18 cellular contexts compared by ENCODE assay signal in genomic region chr22:49331878-49332277, GRCh38.
DNase-seq lines count a peak whose midpoint lies in the region; ATAC-seq and TF ChIP-seq lines count a peak whose summit lies in the region.
"Had no signal": no experiment of that assay in that cellular context is flagged by ENCODE, and none has a peak within 500 bp of the region (broad histone marks: within the 10 kb centered on the region; RNA-seq: fewer than 3 reads in every experiment).

No MANE protein-coding gene starts in this region.

- 80 to 84% methylated on average over 10 of the region's 10 CpGs for WGBS in heart right ventricle, 2 donors

- no peak overlapping the region for H3K4me3 Mint-ChIP-seq in activated CD4-positive, alpha-beta memory T cell treated with anti-CD3 and anti-CD28 coated beads, Interleukin-2, amount 10 ng/mL, durations not matched to agents 7 days and 5 days
- H3K4me3 Mint-ChIP-seq in activated CD4-positive, alpha-beta memory T cell treated with anti-CD3 and anti-CD28 coated beads for 36 hours = no peak overlapping the region
- H3K4me3 Mint-ChIP-seq in osteocyte (ENCODE audit: unreplicated experiment) = no peak overlapping the region
- H3K4me3 Mint-ChIP-seq: CD8-positive, alpha-beta memory T cell; H9 had no signal

- ATAC-seq in upper lobe of right lung (no peak), heart right ventricle (no peak)

- H3K27ac ChIP-seq in upper lobe of right lung = no peak overlapping the region
- no peak overlapping the region for H3K27ac ChIP-seq in heart right ventricle
- H3K27ac ChIP-seq: 22Rv1, BLaER1 had no signal

- H3K9me3 ChIP-seq in upper lobe of right lung = no peaks in the 10 kb centered on the region
- peaks cover 0 to 19% (median 6%) of the 10 kb centered on the region in 11 donors for H3K9me3 ChIP-seq in heart right ventricle

- H3K4me1 Mint-ChIP-seq in activated CD4-positive, alpha-beta memory T cell treated with anti-CD3 and anti-CD28 coated beads, Interleukin-2, amount 10 ng/mL, durations not matched to agents 7 days and 5 days = no peaks in the 10 kb centered on the region
- H3K4me1 Mint-ChIP-seq in activated CD4-positive, alpha-beta memory T cell treated with anti-CD3 and anti-CD28 coated beads for 36 hours (ENCODE audit: low read depth) = no peaks in the 10 kb centered on the region
- no peaks in the 10 kb centered on the region for H3K4me1 Mint-ChIP-seq in osteocyte (ENCODE audit: unreplicated experiment)
- H3K4me1 Mint-ChIP-seq: CD8-positive, alpha-beta memory T cell had no signal

- no peaks in the 10 kb centered on the region for H3K27me3 Mint-ChIP-seq in activated CD4-positive, alpha-beta memory T cell treated with anti-CD3 and anti-CD28 coated beads, Interleukin-2, amount 10 ng/mL, durations not matched to agents 7 days and 5 days
- peaks cover 5% of the 10 kb centered on the region for H3K27me3 Mint-ChIP-seq in activated CD4-positive, alpha-beta memory T cell treated with anti-CD3 and anti-CD28 coated beads for 36 hours
- H3K27me3 Mint-ChIP-seq in osteocyte (ENCODE audit: unreplicated experiment) = peaks cover 5% of the 10 kb centered on the region

- peak; percentile 11 for DNase-seq in activated CD4-positive, alpha-beta memory T cell treated with anti-CD3 and anti-CD28 coated beads, Interleukin-2, amount 10 ng/mL, durations not matched to agents 7 days and 5 days
- no peak for DNase-seq in activated CD4-positive, alpha-beta memory T cell treated with anti-CD3 and anti-CD28 coated beads for 36 hours
- peak; percentile 32 for DNase-seq in ecto neural progenitor cell (ENCODE audit: low spot score)
- DNase-seq in osteocyte (ENCODE audit: extremely low spot score, unreplicated experiment) = peak; percentile 65
- DNase-seq in upper lobe of right lung = peak; percentile 48
- no peak for DNase-seq in activated gamma-delta T cell (lab: John Stamatoyannopoulos, UW)
- no peak for DNase-seq in NCI-H1417 treated with DMSO at 0.1 percent for 48 hours (lab: John Stamatoyannopoulos, UW)
- DNase-seq in heart right ventricle = no peak
- DNase-seq: CD8-positive, alpha-beta memory T cell; DND-41; GDM1; H9; Karpas-422; NCI-H2029 treated with DMSO at 0.1 percent for 48 hours; NCI-H524; SIG-M5 had no signal

- CTCF ChIA-PET in activated CD4-positive, alpha-beta memory T cell treated with anti-CD3 and anti-CD28 coated beads, Interleukin-2, amount 10 ng/mL, durations not matched to agents 7 days and 5 days (lab: Charles Lee) = no interaction called here
- CTCF ChIA-PET in activated CD4-positive, alpha-beta memory T cell treated with anti-CD3 and anti-CD28 coated beads for 36 hours (lab: Charles Lee) = no interaction called here

- no peak for TF ChIP-seq CTCF in osteocyte (IDR thresholded peaks at IDR 0.05)
- no peak for TF ChIP-seq CTCF in upper lobe of right lung (IDR thresholded peaks at IDR 0.05)
- no peak for TF ChIP-seq CTCF in heart right ventricle (IDR thresholded peaks at IDR 0.05)

- H3K36me3 ChIP-seq in upper lobe of right lung (no peaks in the 10 kb centered on the region), heart right ventricle (no peaks in the 10 kb centered on the region)
- H3K36me3 ChIP-seq: BLaER1 had no signal

- no peak overlapping the region for H3K4me3 ChIP-seq in upper lobe of right lung
- H3K4me3 ChIP-seq in heart right ventricle = no peak overlapping the region
- H3K4me3 ChIP-seq: BLaER1 had no signal

- H3K9me3 Mint-ChIP-seq in activated CD4-positive, alpha-beta memory T cell treated with anti-CD3 and anti-CD28 coated beads, Interleukin-2, amount 10 ng/mL, durations not matched to agents 7 days and 5 days = no peaks in the 10 kb centered on the region
- H3K9me3 Mint-ChIP-seq in activated CD4-positive, alpha-beta memory T cell treated with anti-CD3 and anti-CD28 coated beads for 36 hours = peaks cover 4% of the 10 kb centered on the region
- H3K9me3 Mint-ChIP-seq in osteocyte (ENCODE audit: unreplicated experiment) = peaks cover 6% of the 10 kb centered on the region

- no peaks in the 10 kb centered on the region for H3K36me3 Mint-ChIP-seq in activated CD4-positive, alpha-beta memory T cell treated with anti-CD3 and anti-CD28 coated beads, Interleukin-2, amount 10 ng/mL, durations not matched to agents 7 days and 5 days (ENCODE audit: low read depth)
- no peaks in the 10 kb centered on the region for H3K36me3 Mint-ChIP-seq in activated CD4-positive, alpha-beta memory T cell treated with anti-CD3 and anti-CD28 coated beads for 36 hours
- no peaks in the 10 kb centered on the region for H3K36me3 Mint-ChIP-seq in osteocyte (ENCODE audit: unreplicated experiment)
- H3K36me3 Mint-ChIP-seq: CD8-positive, alpha-beta memory T cell had no signal

- H3K27ac Mint-ChIP-seq in activated CD4-positive, alpha-beta memory T cell treated with anti-CD3 and anti-CD28 coated beads, Interleukin-2, amount 10 ng/mL, durations not matched to agents 7 days and 5 days = no peak overlapping the region
- no peak overlapping the region for H3K27ac Mint-ChIP-seq in activated CD4-positive, alpha-beta memory T cell treated with anti-CD3 and anti-CD28 coated beads for 36 hours
- H3K27ac Mint-ChIP-seq in osteocyte (ENCODE audit: unreplicated experiment) = no peak overlapping the region
- H3K27ac Mint-ChIP-seq: H9 had no signal

- intact Hi-C loops in activated CD4-positive, alpha-beta memory T cell treated with anti-CD3 and anti-CD28 coated beads for 36 hours (cut with micrococcal nuclease) = no loop called here
- intact Hi-C loops in upper lobe of right lung (cut with DNase I) = no loop called here
- intact Hi-C loops in heart right ventricle (cut with DNase I) = no loop called here

- H3K4me1 ChIP-seq in upper lobe of right lung = no peaks in the 10 kb centered on the region
- no peaks in the 10 kb centered on the region for H3K4me1 ChIP-seq in heart right ventricle
- H3K4me1 ChIP-seq: BLaER1 had no signal

- H3K27me3 ChIP-seq in upper lobe of right lung = no peaks in the 10 kb centered on the region
- peaks cover 0 to 34% (median 14%) of the 10 kb centered on the region in 7 donors for H3K27me3 ChIP-seq in heart right ventricle

- POLR2A ChIA-PET in activated CD4-positive, alpha-beta memory T cell treated with anti-CD3 and anti-CD28 coated beads, Interleukin-2, amount 10 ng/mL, durations not matched to agents 7 days and 5 days (lab: Charles Lee) = no interaction called here
- POLR2A ChIA-PET in activated CD4-positive, alpha-beta memory T cell treated with anti-CD3 and anti-CD28 coated beads for 36 hours (lab: Charles Lee) = no interaction called here

Comparison
In these comparisons a context has a peak if more than half of its experiments do, and no peak if none do; other contexts are left out.
1. DNase-seq: peak in activated CD4-positive, alpha-beta memory T cell treated with anti-CD3 and anti-CD28 coated beads, Interleukin-2, amount 10 ng/mL, durations not matched to agents 7 days and 5 days (single experiment), ecto neural progenitor cell (single experiment), osteocyte (single experiment) and upper lobe of right lung (single experiment); none in activated CD4-positive, alpha-beta memory T cell treated with anti-CD3 and anti-CD28 coated beads for 36 hours (single experiment), activated gamma-delta T cell (single experiment), NCI-H1417 treated with DMSO at 0.1 percent for 48 hours (single experiment) and heart right ventricle (0 of 2).